Comparison of ENCODE assay signal across 8 cellular contexts in genomic region chr3:196192036-196193001, GRCh38. TPM values are rescaled to one million over a fixed set of nuclear protein-coding genes. Genes with fewer than 3 reads are reported as not detected.
DNase-seq lines count a peak whose midpoint lies in the region; ATAC-seq and TF ChIP-seq lines count a peak whose summit lies in the region.

No MANE protein-coding gene starts in this region.

- intact Hi-C loops in left lung (cut with DNase I) (loop anchor here in 1 of 2 donors (5.0 kb wide), 1 partner anchor 120 kb away; no protein-coding TSS in a partner anchor), lower leg skin (cut with DNase I; ENCODE audit: low total_unique reads) (no loop called here)

- H3K4me1 Mint-ChIP-seq in activated T-helper 17 cell treated with anti-CD3 and anti-CD28 coated beads, Interleukin-2, amount 50 U/mL, for 72 hours = peaks cover 21% of the 10 kb centered on the region

- H3K27ac ChIP-seq in left lung (peak overlapping the region; percentile 77 to 94), thymus (ENCODE audit: low read depth) (peak overlapping the region; percentile 32)

- WGBS in thymus = 58% methylated on average over 24 of the region's 24 CpGs
- WGBS in lower leg skin, 2 donors = 47 to 55% methylated on average over 24 of the region's 24 CpGs

- H3K27me3 ChIP-seq in left lung (no peaks in the 10 kb centered on the region), thymus (ENCODE audit: control insufficient read depth, insufficient read depth) (no peaks in the 10 kb centered on the region)

- peak overlapping the region; percentile 91 for H3K4me3 Mint-ChIP-seq in activated T-helper 17 cell treated with anti-CD3 and anti-CD28 coated beads, Interleukin-2, amount 50 U/mL, for 72 hours

- H3K4me1 ChIP-seq in left lung (peaks cover under 1 to 55% of the 10 kb centered on the region in 2 donors), thymus (ENCODE audit: control insufficient read depth, insufficient read depth, low read length) (peaks cover 10% of the 10 kb centered on the region)

- H3K9me3 Mint-ChIP-seq in activated T-helper 17 cell treated with anti-CD3 and anti-CD28 coated beads, Interleukin-2, amount 50 U/mL, for 72 hours = no peaks in the 10 kb centered on the region

- no peak for TF ChIP-seq POLR2A in lower leg skin (IDR thresholded peaks at IDR 0.05)

- TF ChIP-seq CTCF in left lung (IDR thresholded peaks at IDR 0.05) = no peak
- TF ChIP-seq CTCF in lower leg skin (IDR thresholded peaks at IDR 0.05) = no peak

- H3K4me3 ChIP-seq in left lung = no peak overlapping the region
- H3K4me3 ChIP-seq in thymus (ENCODE audit: low read length) = no peak overlapping the region
- H3K4me3 ChIP-seq in lower leg skin (ENCODE audit: low read depth, poor library complexity, severe bottlenecking) = no peak overlapping the region

- H3K36me3 Mint-ChIP-seq in activated T-helper 17 cell treated with anti-CD3 and anti-CD28 coated beads, Interleukin-2, amount 50 U/mL, for 72 hours (ENCODE audit: low read depth) = no peaks in the 10 kb centered on the region

- no peaks in the 10 kb centered on the region for H3K9me3 ChIP-seq in left lung
- no peaks in the 10 kb centered on the region for H3K9me3 ChIP-seq in thymus (ENCODE audit: control insufficient read depth)

- ATAC-seq in GM19463 (IDR thresholded peaks at IDR 0.05; ENCODE audit: unreplicated experiment) = peak; percentile 70
- ATAC-seq in activated T-helper 17 cell treated with anti-CD3 and anti-CD28 coated beads, Interleukin-2, amount 50 U/mL, for 72 hours (replicated peaks) = peak; percentile 64
- peak; percentile 9 for ATAC-seq in left lung
- ATAC-seq in HG03442 (IDR thresholded peaks at IDR 0.05; ENCODE audit: unreplicated experiment) = no peak

- DNase-seq in KBM-7 (peak; percentile 88), left lung (peak in 1 of 2 donors; percentile 86), HuH-7 (ENCODE audit: low spot score) (no peak), lower leg skin (ENCODE audit: low spot score in 2 of 2) (no peak)

- no peaks in the 10 kb centered on the region for H3K27me3 Mint-ChIP-seq in activated T-helper 17 cell treated with anti-CD3 and anti-CD28 coated beads, Interleukin-2, amount 50 U/mL, for 72 hours

- H3K36me3 ChIP-seq in left lung (no peaks in the 10 kb centered on the region), thymus (ENCODE audit: control insufficient read depth, insufficient read depth) (no peaks in the 10 kb centered on the region)

- in situ Hi-C loops in KBM-7 (cut with MboI; ENCODE audit: low pct_unique_long_range_greater_than_20kb, low sequenced_read_pairs) = no loop called here

- peak overlapping the region; percentile 99 for H3K27ac Mint-ChIP-seq in activated T-helper 17 cell treated with anti-CD3 and anti-CD28 coated beads, Interleukin-2, amount 50 U/mL, for 72 hours

RNA-seq across cellular contexts. Expression of gene ZDHHC19, which starts 18.9 kb away (rescaled TPM):
- not detected for total RNA-seq in activated T-helper 17 cell treated with anti-CD3 and anti-CD28 coated beads, Interleukin-2, amount 50 U/mL, for 72 hours
- 1 to 10 TPM; 1.2 to 8.8 TPM for total RNA-seq in left lung
- 0.68 TPM for polyA plus RNA-seq in thymus
- total RNA-seq in lower leg skin = not detected

RNA-seq across cellular contexts. Expression of gene SLC51A, which starts 24.0 kb away (rescaled TPM):
- not detected for total RNA-seq in activated T-helper 17 cell treated with anti-CD3 and anti-CD28 coated beads, Interleukin-2, amount 50 U/mL, for 72 hours
- total RNA-seq in left lung (1 to 10 TPM in 1 of 2 donors, not detected in 1; 1.2 TPM), lower leg skin (not detected)
- polyA plus RNA-seq in thymus = 2.1 TPM
